In genomic region chr17:80476877-80477646, GRCh38 we compare ENCODE assay signal across 9 cellular contexts. TPM values are rescaled to one million over a fixed set of nuclear protein-coding genes. Genes with fewer than 3 reads are reported as not detected.
DNase-seq lines count a peak whose midpoint lies in the region; ATAC-seq lines count a peak whose summit lies in the region.
"Had no signal": no experiment of that assay in that cellular context is flagged by ENCODE, and none has a peak within 500 bp of the region (broad histone marks: within the 10 kb centered on the region; RNA-seq: fewer than 3 reads in every experiment).

No MANE protein-coding gene starts in this region.

- H3K36me3 Mint-ChIP-seq in activated T-cell treated with anti-CD3 and anti-CD28 coated beads, Interleukin-2, amount 50 U/mL, for 24 hours (ENCODE audit: low read depth) = peaks cover 2% of the 10 kb centered on the region

- H3K9me3 ChIP-seq in ectodermal cell (ENCODE audit: control insufficient read depth, low read length) (no peaks in the 10 kb centered on the region), skeletal muscle satellite cell (replicated peaks; ENCODE audit: low read length) (no peaks in the 10 kb centered on the region)
- H3K9me3 ChIP-seq: adrenal gland had no signal

- no peak overlapping the region for H3K27ac ChIP-seq in ectodermal cell (ENCODE audit: insufficient read depth, low read depth, low read length, poor library complexity, severe bottlenecking)
- H3K27ac ChIP-seq: adrenal gland had no signal

- DNase-seq in activated T-cell treated with anti-CD3 and anti-CD28 coated beads, Interleukin-2, amount 50 U/mL, for 24 hours = peak; percentile 50
- DNase-seq in activated T-cell treated with anti-CD3 and anti-CD28 coated beads for 4 hours (no peak), NCI-H1092 treated with DMSO at 0.1 percent for 48 hours (lab: John Stamatoyannopoulos, UW) (peak; percentile 46), globus pallidus (ENCODE audit: low spot score) (no peak), HuH-7 (ENCODE audit: low spot score) (no peak)

- H3K9ac ChIP-seq in skeletal muscle satellite cell (ENCODE audit: low read depth, low read length) = no peak overlapping the region

- ATAC-seq in GM18907 (IDR thresholded peaks at IDR 0.05; ENCODE audit: unreplicated experiment) = no peak

- WGBS in ectodermal cell, 2 experiments = 3 to 4% methylated on average over 84 of the region's 84 CpGs

- peaks cover 100% of the 10 kb centered on the region for H3K27me3 ChIP-seq in ectodermal cell (ENCODE audit: control insufficient read depth, insufficient read depth, low read length, poor library complexity, severe bottlenecking)
- peaks cover 91% of the 10 kb centered on the region for H3K27me3 ChIP-seq in skeletal muscle satellite cell (ENCODE audit: control insufficient read depth, insufficient read depth, low read length)

- H3K4me2 ChIP-seq in skeletal muscle satellite cell (ENCODE audit: low read length) = peak overlapping the region; percentile 85

- peak overlapping the region; percentile 20 for H3K4me3 ChIP-seq in ectodermal cell (ENCODE audit: insufficient read depth, low read depth, low read length)
- no peak overlapping the region for H3K4me3 ChIP-seq in skeletal muscle satellite cell (ENCODE audit: low read length)

- H3K4me1 Mint-ChIP-seq in activated T-cell treated with anti-CD3 and anti-CD28 coated beads, Interleukin-2, amount 50 U/mL, for 24 hours (ENCODE audit: low read depth) = peaks cover 14% of the 10 kb centered on the region

- peaks cover 22% of the 10 kb centered on the region for H3K4me1 ChIP-seq in ectodermal cell (ENCODE audit: control insufficient read depth, insufficient read depth, low read length)
- H3K4me1 ChIP-seq in skeletal muscle satellite cell (ENCODE audit: control insufficient read depth, insufficient read depth, low read length) = peaks cover 35% of the 10 kb centered on the region

- no peaks in the 10 kb centered on the region for H3K36me3 ChIP-seq in ectodermal cell (ENCODE audit: control insufficient read depth, insufficient read depth, low read length)
- H3K36me3 ChIP-seq in skeletal muscle satellite cell (ENCODE audit: insufficient read depth, low read length) = no peaks in the 10 kb centered on the region
- H3K36me3 ChIP-seq: adrenal gland had no signal

- peak overlapping the region; percentile 23 for H3K4me3 Mint-ChIP-seq in activated T-cell treated with anti-CD3 and anti-CD28 coated beads, Interleukin-2, amount 50 U/mL, for 24 hours

- H3K27ac Mint-ChIP-seq in activated T-cell treated with anti-CD3 and anti-CD28 coated beads, Interleukin-2, amount 50 U/mL, for 24 hours = no peak overlapping the region

- peaks cover 69% of the 10 kb centered on the region for H3K27me3 Mint-ChIP-seq in activated T-cell treated with anti-CD3 and anti-CD28 coated beads, Interleukin-2, amount 50 U/mL, for 24 hours

- H3K9me3 Mint-ChIP-seq in activated T-cell treated with anti-CD3 and anti-CD28 coated beads, Interleukin-2, amount 50 U/mL, for 24 hours = no peaks in the 10 kb centered on the region

RNA-seq across cellular contexts. Expression of gene NPTX1, which starts 0.7 kb away (rescaled TPM):
- 8.0 TPM for polyA plus RNA-seq in ectodermal cell (2013, experiment 1 of 4)
- 5.6 TPM for polyA plus RNA-seq in ectodermal cell (2013, experiment 2 of 4)
- 6.7 TPM for polyA plus RNA-seq in ectodermal cell (2013, experiment 3 of 4)
- 8.0 TPM for polyA plus RNA-seq in ectodermal cell (2013, experiment 4 of 4)
- 0.44 and 0.76 TPM in 2 replicates for total RNA-seq in skeletal muscle satellite cell (2012; rRNA removed)

Comparison
In these comparisons a context has a peak if more than half of its experiments do, and no peak if none do; other contexts are left out.
1. DNase-seq: peak in activated T-cell treated with anti-CD3 and anti-CD28 coated beads, Interleukin-2, amount 50 U/mL, for 24 hours (single experiment) and NCI-H1092 treated with DMSO at 0.1 percent for 48 hours (single experiment); none in activated T-cell treated with anti-CD3 and anti-CD28 coated beads for 4 hours (single experiment), globus pallidus (single experiment) and HuH-7 (single experiment).